17 cellular contexts compared by ENCODE assay signal in the genomic region with DNA sequence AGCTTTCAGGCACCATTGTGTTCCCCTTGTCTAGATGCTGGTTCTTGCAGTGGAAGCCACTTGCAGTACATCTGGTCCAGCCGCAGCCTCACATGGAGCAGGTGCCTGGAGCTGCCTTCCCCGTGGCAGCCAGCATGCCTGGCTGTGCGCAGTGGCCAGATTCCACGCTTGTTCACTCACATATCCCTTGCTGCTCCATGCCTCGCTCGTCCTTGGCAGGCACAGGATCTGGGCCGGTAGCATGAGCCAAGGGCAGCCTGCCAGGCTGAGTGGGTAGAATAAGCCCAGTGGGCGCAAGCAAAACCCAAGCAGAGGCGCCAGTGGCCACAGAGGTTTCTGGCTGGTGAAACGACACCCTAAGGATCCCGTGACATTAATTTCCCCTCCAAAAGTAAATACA. TPM values are rescaled to one million over a fixed set of nuclear protein-coding genes. Genes with fewer than 3 reads are reported as not detected.
DNase-seq lines count a peak whose midpoint lies in the region; ATAC-seq, FAIRE-seq and TF ChIP-seq lines count a peak whose summit lies in the region.
"Had no signal": no experiment of that assay in that cellular context is flagged by ENCODE, and none has a peak within 500 bp of the region (broad histone marks: within the 10 kb centered on the region; RNA-seq: fewer than 3 reads in every experiment).

No MANE protein-coding gene starts in this region.

- H3K4me3 ChIP-seq in MG63 (no peak overlapping the region), K562 (no peak overlapping the region)

- H3K27me3 ChIP-seq in MG63 (no peaks in the 10 kb centered on the region), K562 (ENCODE audit: control insufficient read depth in 2 of 2, insufficient read depth in 2 of 2, low read length in 2 of 2) (no peaks in the 10 kb centered on the region)

- no peak for TF ChIP-seq CTCF in K562 (IDR thresholded peaks at IDR 0.05 in 2 of 3, conservative IDR thresholded peaks at IDR 0.05 in 1 of 3; ENCODE audit: insufficient read depth in 2 of 3, low read depth in 1 of 3, low read length in 3 of 3)

- H2AFZ ChIP-seq in K562 (ENCODE audit: low read depth, low read length): no peak overlapping the region

- no TSS peak for BruUV-seq in K562 (replicated peaks; lab: Mats Ljungman, UMichigan)

- POLR2A ChIA-PET in K562 (lab: Yijun Ruan, JAX): no interaction called here

- no peaks in the 10 kb centered on the region for H3K9me1 ChIP-seq in K562 (ENCODE audit: control insufficient read depth, insufficient read depth, low read length)

- no peak overlapping the region; a peak in 1 of 4 replicates for H3K9ac ChIP-seq in K562 (ENCODE audit: insufficient read depth in 1 of 2, low read depth in 2 of 2, low read length in 2 of 2)

- H3K4me2 ChIP-seq in K562 (ENCODE audit: insufficient read depth, low read length): no peak overlapping the region

- WGBS in K562 (ENCODE audit: insufficient coverage, low coverage, missing lambda C conversion rate): 97% methylated on average over 10 of the region's 11 CpGs

- no peak for FAIRE-seq in K562 (lab: Jason Lieb, UNC)
- FAIRE-seq: GM19239, H54 had no signal

- in situ Hi-C loops in K562 (cut with MboI): no loop called here

- DNase-seq in MG63 (peak; percentile 72), K562 (ENCODE audit: extremely low read depth in 1 of 4, low spot score in 3 of 4) (no peak), globus pallidus (ENCODE audit: low spot score) (peak; percentile 13), occipital lobe (lab: John Stamatoyannopoulos, UW) (peak; percentile 67), T-helper 1 cell (no peak), NCI-H2227 (lab: John Stamatoyannopoulos, UW; ENCODE audit: unreplicated experiment) (no peak)
- DNase-seq in activated naive CD4-positive, alpha-beta T cell treated with anti-CD3 and anti-CD28 coated beads, Interleukin-2, amount 50 U/mL, for 16 hours: no peak
- DNase-seq: Caco-2; CD4-positive, CD25-positive, alpha-beta regulatory T cell; DMS153; HFFc6; KG1; NCI-H2081 treated with DMSO at 0.1 percent for 48 hours; NCI-H524 had no signal

- TF ChIP-seq RAD21 in K562 (CRISPR knock-in tag; conservative IDR thresholded peaks at IDR 0.05 in 1 of 2, IDR thresholded peaks at IDR 0.05 in 1 of 2): no peak

- H3K4me1 ChIP-seq in K562 (replicated peaks in 1 of 2; ENCODE audit: control insufficient read depth in 2 of 2, insufficient read depth in 2 of 2, low read length in 2 of 2): no peaks in the 10 kb centered on the region
- H3K4me1 ChIP-seq: Caco-2 had no signal

- H3K9me3 ChIP-seq in MG63 (no peaks in the 10 kb centered on the region), K562 (replicated peaks; ENCODE audit: control insufficient read depth, insufficient read depth, low read depth, low read length) (no peaks in the 10 kb centered on the region)
- H3K9me3 ChIP-seq: Caco-2 had no signal

- ATAC-seq in K562 (no peak), GM19328 (IDR thresholded peaks at IDR 0.05; ENCODE audit: unreplicated experiment) (no peak)

- intact Hi-C loops in K562 (cut with micrococcal nuclease): no loop called here

- no peak overlapping the region for H3K27ac ChIP-seq in K562 (ENCODE audit: extremely low read depth, low read depth, low read length)

- peaks cover 53% of the 10 kb centered on the region for H3K36me3 ChIP-seq in MG63
- H3K36me3 ChIP-seq in K562 (ENCODE audit: control insufficient read depth, insufficient read depth, low read length): peaks cover 60% of the 10 kb centered on the region; the same call in 2 of the 3 replicates

- no peaks in the 10 kb centered on the region for H3K79me2 ChIP-seq in K562 (ENCODE audit: control insufficient read depth, insufficient read depth, low read length)

- TF ChIP-seq EP300 in K562 (IDR thresholded peaks at IDR 0.05; ENCODE audit: low read length): no peak

- no peaks in the 10 kb centered on the region for H4K20me1 ChIP-seq in K562 (replicated peaks; ENCODE audit: control insufficient read depth, insufficient read depth, low read length)

- CTCF ChIA-PET in K562 (lab: Yijun Ruan, JAX; ENCODE audit: low intra/inter-chr PET ratio): no interaction called here

- no peak for TF ChIP-seq POLR2A in K562 (conservative IDR thresholded peaks at IDR 0.05)

TF ChIP-seq in K562, 482 proteins besides CTCF, POLR2A, EP300 and RAD21:
- 0 out of 2 replicates have a peak, but pooled peaks have one; percentile 21 for TF ChIP-seq POLR2G (IDR thresholded peaks at IDR 0.05; ENCODE audit: low read depth, low read length)
- TF ChIP-seq, protein P1, sequence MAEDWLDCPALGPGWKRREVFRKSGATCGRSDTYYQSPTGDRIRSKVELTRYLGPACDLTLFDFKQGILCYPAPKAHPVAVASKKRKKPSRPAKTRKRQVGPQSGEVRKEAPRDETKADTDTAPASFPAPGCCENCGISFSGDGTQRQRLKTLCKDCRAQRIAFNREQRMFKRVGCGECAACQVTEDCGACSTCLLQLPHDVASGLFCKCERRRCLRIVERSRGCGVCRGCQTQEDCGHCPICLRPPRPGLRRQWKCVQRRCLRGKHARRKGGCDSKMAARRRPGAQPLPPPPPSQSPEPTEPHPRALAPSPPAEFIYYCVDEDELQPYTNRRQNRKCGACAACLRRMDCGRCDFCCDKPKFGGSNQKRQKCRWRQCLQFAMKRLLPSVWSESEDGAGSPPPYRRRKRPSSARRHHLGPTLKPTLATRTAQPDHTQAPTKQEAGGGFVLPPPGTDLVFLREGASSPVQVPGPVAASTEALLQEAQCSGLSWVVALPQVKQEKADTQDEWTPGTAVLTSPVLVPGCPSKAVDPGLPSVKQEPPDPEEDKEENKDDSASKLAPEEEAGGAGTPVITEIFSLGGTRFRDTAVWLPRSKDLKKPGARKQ (CRISPR knock-in tag; IDR thresholded peaks at IDR 0.05): no peak

RNA-seq across cellular contexts. Expression of a gene that starts 20.6 kb away (rescaled TPM):
- total RNA-seq in MG63 (2014; rRNA removed; shearing (Covaris generic); ENCODE audit: low replicate concordance): 32.7 and 41.5 TPM in 2 replicates
- 42.1 and 148 TPM in 2 replicates for total RNA-seq in K562 (2011; cell fraction: chromatin; rRNA removed; ENCODE audit: low replicate concordance)
- 19.8 and 27.4 TPM in 2 replicates for total RNA-seq in K562 (2011; cell fraction: nucleolus; rRNA removed)
- 64.2 and 113 TPM in 2 replicates for total RNA-seq in K562 (2011; cell fraction: nucleoplasm; rRNA removed)
- total RNA-seq in K562 (2014; rRNA removed): 11.3 and 16.2 TPM in 2 replicates
- 28.3 and 30.8 TPM in 2 replicates for total RNA-seq in K562 (2014; rRNA removed; fragmentation: Illumina TruSeq; extraction: Trizol)
- total RNA-seq in K562 (2015; rRNA removed; fragmentation: Illumina TruSeq; extraction: Trizol): 21.0 and 21.6 TPM in 2 replicates
- total RNA-seq in K562 (2021): 21.0 and 26.2 TPM in 2 replicates
- polyA plus RNA-seq in K562 (2011; rRNA removed): 27.0 and 40.5 TPM in 2 replicates
- 8.7 and 9.5 TPM in 2 replicates for polyA plus RNA-seq in K562 (2011; cell fraction: cytosol; rRNA removed)
- 93.6 and 99.6 TPM in 2 replicates for polyA plus RNA-seq in K562 (2011; cell fraction: nucleus; rRNA removed)
- 12.4 and 17.1 TPM in 2 replicates for polyA plus RNA-seq in K562 (2012)
- 16.3 and 20.7 TPM in 2 replicates for polyA plus RNA-seq in K562 (2014; fragmentation: Illumina TruSeq; extraction: Trizol)
- 10 to 100 TPM; 13.2 to 14.2 TPM for polyA plus RNA-seq in K562 (2014; fragmentation: Nextera tagmentation; extraction: Ambion mirVana)
- polyA plus RNA-seq in K562 (2014; rRNA removed): 14.8 and 17.8 TPM in 2 replicates
- 37.7 and 38.8 TPM in 2 replicates for polyA minus RNA-seq in K562 (2011; rRNA and poly(A)+ RNA removed)
- 20.2 and 20.9 TPM in 2 replicates for polyA minus RNA-seq in K562 (2011; cell fraction: cytosol; rRNA and poly(A)+ RNA removed)
- 47.1 and 73.5 TPM in 2 replicates for polyA minus RNA-seq in K562 (2011; cell fraction: nucleus; rRNA and poly(A)+ RNA removed)
- total RNA-seq in occipital lobe: 84.7 TPM

Comparison
In these comparisons a context has a peak if more than half of its experiments do, and no peak if none do; other contexts are left out.
1. DNase-seq: peak in MG63 (single experiment), globus pallidus (single experiment) and occipital lobe (single experiment); none in K562 (0 of 4), T-helper 1 cell (0 of 5), activated naive CD4-positive, alpha-beta T cell treated with anti-CD3 and anti-CD28 coated beads, Interleukin-2, amount 50 U/mL, for 16 hours (single experiment) and NCI-H2227 (single experiment).